ENCODE assay signal across 8 cellular contexts in the genomic region with DNA sequence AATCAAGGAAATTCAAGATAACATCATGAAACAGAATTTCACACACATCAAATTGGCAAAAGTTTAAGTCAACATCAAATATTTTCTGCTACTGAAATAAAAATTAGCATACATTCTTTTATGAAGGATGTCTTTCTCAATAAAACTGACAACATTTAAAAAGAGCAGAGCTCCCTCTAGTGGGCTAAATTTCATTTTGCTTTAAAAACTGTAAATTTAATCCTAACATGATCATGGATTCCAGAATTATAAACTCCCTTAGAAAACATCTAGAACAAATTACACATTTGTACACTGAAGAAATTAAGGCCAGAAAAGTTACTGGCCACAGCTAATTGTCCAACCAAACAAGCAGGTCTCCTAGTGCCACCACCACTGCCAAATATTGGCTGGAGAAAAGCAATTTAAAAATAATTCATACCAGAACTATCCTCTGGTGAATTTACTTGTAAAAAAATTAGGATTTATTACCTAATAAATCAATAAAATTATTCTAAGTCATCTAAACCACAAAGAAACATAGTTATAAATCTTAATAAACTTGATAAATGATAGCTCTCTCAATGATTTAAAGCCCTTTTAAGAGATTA. TPM values are rescaled to one million over a fixed set of nuclear protein-coding genes. Genes with fewer than 3 reads are reported as not detected.
DNase-seq lines count a peak whose midpoint lies in the region; ATAC-seq lines count a peak whose summit lies in the region.

No MANE protein-coding gene starts in this region.

- no peaks in the 10 kb centered on the region for H3K9me3 Mint-ChIP-seq in activated naive CD4-positive, alpha-beta T cell treated with anti-CD3 and anti-CD28 coated beads for 36 hours
- peaks cover 0 to 3% of the 10 kb centered on the region in 2 donors for H3K9me3 Mint-ChIP-seq in stimulated activated naive B cell treated with anti-CD40 and anti-IgM and Interleukin-4, amounts not matched to agents 10 μg/mL and 1 μg/mL and 100 μg/mL, for 72 hours

- DNase-seq in NCI-H82 (lab: John Stamatoyannopoulos, UW): peak; percentile 49
- DNase-seq in NCI-H82 treated with DMSO at 0.1 percent for 48 hours (lab: John Stamatoyannopoulos, UW; ENCODE audit: unreplicated experiment): no peak
- peak; percentile 25 for DNase-seq in NCI-H1694 treated with DMSO at 0.1 percent for 48 hours (lab: John Stamatoyannopoulos, UW)
- DNase-seq in dermis microvascular lymphatic vessel endothelial cell (ENCODE audit: low read depth in 2 of 2): peak; percentile 39 to 51
- peak; percentile 43 for DNase-seq in pons (ENCODE audit: low spot score)
- DNase-seq in activated naive CD4-positive, alpha-beta T cell treated with anti-CD3 and anti-CD28 coated beads for 36 hours: no peak
- no peak for DNase-seq in stimulated activated naive B cell treated with anti-CD40 and anti-IgM and Interleukin-4, amounts not matched to agents 10 μg/mL and 1 μg/mL and 100 μg/mL, for 72 hours

- no peak overlapping the region for H3K4me3 Mint-ChIP-seq in activated naive CD4-positive, alpha-beta T cell treated with anti-CD3 and anti-CD28 coated beads for 36 hours
- no peak overlapping the region for H3K4me3 Mint-ChIP-seq in stimulated activated naive B cell treated with anti-CD40 and anti-IgM and Interleukin-4, amounts not matched to agents 10 μg/mL and 1 μg/mL and 100 μg/mL, for 72 hours

- intact Hi-C loops in activated naive CD4-positive, alpha-beta T cell treated with anti-CD3 and anti-CD28 coated beads for 36 hours (cut with micrococcal nuclease): loop anchor here (1.0 kb wide), 1 partner anchor 859 kb away; no protein-coding TSS in a partner anchor

- no peaks in the 10 kb centered on the region for H3K36me3 Mint-ChIP-seq in activated naive CD4-positive, alpha-beta T cell treated with anti-CD3 and anti-CD28 coated beads for 36 hours (ENCODE audit: low read depth)
- no peaks in the 10 kb centered on the region for H3K36me3 Mint-ChIP-seq in stimulated activated naive B cell treated with anti-CD40 and anti-IgM and Interleukin-4, amounts not matched to agents 10 μg/mL and 1 μg/mL and 100 μg/mL, for 72 hours

- no peak overlapping the region for H3K27ac Mint-ChIP-seq in activated naive CD4-positive, alpha-beta T cell treated with anti-CD3 and anti-CD28 coated beads for 36 hours
- no peak overlapping the region for H3K27ac Mint-ChIP-seq in stimulated activated naive B cell treated with anti-CD40 and anti-IgM and Interleukin-4, amounts not matched to agents 10 μg/mL and 1 μg/mL and 100 μg/mL, for 72 hours

- no peaks in the 10 kb centered on the region for H3K27me3 Mint-ChIP-seq in activated naive CD4-positive, alpha-beta T cell treated with anti-CD3 and anti-CD28 coated beads for 36 hours (ENCODE audit: low read depth)
- no peaks in the 10 kb centered on the region for H3K27me3 Mint-ChIP-seq in stimulated activated naive B cell treated with anti-CD40 and anti-IgM and Interleukin-4, amounts not matched to agents 10 μg/mL and 1 μg/mL and 100 μg/mL, for 72 hours

- no peaks in the 10 kb centered on the region for H3K4me1 Mint-ChIP-seq in activated naive CD4-positive, alpha-beta T cell treated with anti-CD3 and anti-CD28 coated beads for 36 hours (ENCODE audit: low read depth)
- no peaks in the 10 kb centered on the region for H3K4me1 Mint-ChIP-seq in stimulated activated naive B cell treated with anti-CD40 and anti-IgM and Interleukin-4, amounts not matched to agents 10 μg/mL and 1 μg/mL and 100 μg/mL, for 72 hours

- ATAC-seq in stimulated activated naive B cell treated with anti-CD40 and anti-IgM and Interleukin-4, amounts not matched to agents 10 μg/mL and 1 μg/mL and 100 μg/mL, for 72 hours (replicated peaks): no peak
- ATAC-seq in HG03175 (IDR thresholded peaks at IDR 0.05; ENCODE audit: unreplicated experiment): no peak

- CTCF ChIA-PET in activated naive CD4-positive, alpha-beta T cell treated with anti-CD3 and anti-CD28 coated beads for 36 hours (lab: Charles Lee): interaction anchor here (0.7 to 1.8 kb wide), 7 partner anchors 10 to 990 kb away, joined by 3 to 6 read pairs (median 3); no protein-coding TSS in a partner anchor

RNA-seq across cellular contexts. Expression of gene DEPDC1B, which starts 31.2 kb away (rescaled TPM):
- 4.4 and 9.9 TPM in 2 replicates for total RNA-seq in dermis microvascular lymphatic vessel endothelial cell
- total RNA-seq in activated naive CD4-positive, alpha-beta T cell treated with anti-CD3 and anti-CD28 coated beads for 36 hours: 10 to 100 TPM; 35.0 to 35.8 TPM

Comparison
In these comparisons a context has a peak if more than half of its experiments do, and no peak if none do; other contexts are left out.
1. DNase-seq: peak in NCI-H82 (single experiment), NCI-H1694 treated with DMSO at 0.1 percent for 48 hours (single experiment), dermis microvascular lymphatic vessel endothelial cell (2 of 2) and pons (single experiment); none in NCI-H82 treated with DMSO at 0.1 percent for 48 hours (single experiment), activated naive CD4-positive, alpha-beta T cell treated with anti-CD3 and anti-CD28 coated beads for 36 hours (single experiment) and stimulated activated naive B cell treated with anti-CD40 and anti-IgM and Interleukin-4, amounts not matched to agents 10 μg/mL and 1 μg/mL and 100 μg/mL, for 72 hours (single experiment).